ENCODE assay signal across 8 cellular contexts in the genomic region with DNA sequence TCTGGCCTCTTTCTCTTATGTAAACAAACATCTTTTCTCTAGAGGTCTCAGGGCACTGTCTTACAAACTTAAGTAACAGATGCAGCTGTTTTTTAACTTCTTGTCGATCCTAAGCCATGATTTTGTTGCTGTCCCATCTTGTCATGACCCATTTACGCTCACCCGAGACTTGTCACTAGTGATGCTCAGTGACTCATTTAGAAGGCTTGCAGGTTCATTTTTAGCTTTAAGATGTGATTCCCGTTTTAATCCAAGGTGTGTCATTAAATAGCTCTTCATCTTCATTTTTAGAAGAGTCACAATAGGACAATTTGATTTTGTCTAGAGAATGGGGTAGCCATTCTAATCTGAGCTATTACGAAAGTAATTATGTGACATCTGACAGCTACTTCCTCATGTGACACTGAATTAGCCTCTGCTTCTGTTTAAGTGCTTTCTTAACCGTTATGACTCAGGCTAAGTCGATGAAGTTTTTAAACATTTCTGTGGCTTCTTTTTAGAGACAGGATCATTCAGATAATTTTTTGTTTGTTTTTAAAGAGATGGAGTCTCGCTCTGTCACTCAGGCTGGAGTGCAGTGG. TPM values are rescaled to one million over a fixed set of nuclear protein-coding genes. Genes with fewer than 3 reads are reported as not detected.
A peak's percentile ranks its signal among the peaks of the same experiment; 100 is the strongest.
DNase-seq lines count a peak whose midpoint lies in the region; TF ChIP-seq lines count a peak whose summit lies in the region.

No MANE protein-coding gene starts in this region.

- H3K4me3 ChIP-seq in GM12864 (ENCODE audit: low read depth, low read length) (no peak overlapping the region), mesenchymal stem cell (ENCODE audit: insufficient read depth in 1 of 2, low read depth in 1 of 2, low read length in 2 of 2) (no peak overlapping the region), A673 (ENCODE audit: low read depth, low read length, poor library complexity, severe bottlenecking) (no peak overlapping the region)

- H3K36me3 ChIP-seq in mesenchymal stem cell (ENCODE audit: control insufficient read depth in 1 of 2, insufficient read depth in 2 of 2, low read depth in 1 of 2, low read length in 2 of 2) (peaks cover 19 to 33% of the 10 kb centered on the region in 2 experiments), A673 (ENCODE audit: insufficient read depth, low read length, poor library complexity, severe bottlenecking) (no peaks in the 10 kb centered on the region)

- no peaks in the 10 kb centered on the region for H3K9me3 ChIP-seq in mesenchymal stem cell (ENCODE audit: control insufficient read depth, low read length)
- H3K9me3 ChIP-seq in A673 (ENCODE audit: low read depth, low read length, poor library complexity, severe bottlenecking): no peaks in the 10 kb centered on the region

- H2BK120ac ChIP-seq in mesenchymal stem cell (ENCODE audit: low read depth, low read length): no peak overlapping the region

- CTCF ChIA-PET in HEK293T (lab: Yijun Ruan, JAX) (no interaction called here), A673 (lab: Charles Lee) (no interaction called here)

- no peak overlapping the region for H3K14ac ChIP-seq in mesenchymal stem cell (ENCODE audit: low read length in 2 of 2)

- WGBS in mesenchymal stem cell: 0% methylated on average over 8 of the region's 8 CpGs

- H4K91ac ChIP-seq in mesenchymal stem cell (ENCODE audit: low read length): no peak overlapping the region

- H3K18ac ChIP-seq in mesenchymal stem cell (ENCODE audit: low read depth in 1 of 2, low read length in 2 of 2): no peak overlapping the region

- H2AFZ ChIP-seq in mesenchymal stem cell (ENCODE audit: low read depth, low read length): no peak overlapping the region

- no peak overlapping the region for H3K9ac ChIP-seq in mesenchymal stem cell (ENCODE audit: low read length)

- H3K4me2 ChIP-seq in mesenchymal stem cell (ENCODE audit: low read length, poor library complexity, severe bottlenecking): no peak overlapping the region

- no peak overlapping the region for H2AK5ac ChIP-seq in mesenchymal stem cell (ENCODE audit: low read length, severe bottlenecking)

- no peak overlapping the region for H2BK5ac ChIP-seq in mesenchymal stem cell (ENCODE audit: low read depth, low read length, poor library complexity, severe bottlenecking)

- DNase-seq in GM12864 (ENCODE audit: low read depth) (peak; percentile 43), HEK293T (ENCODE audit: extremely low spot score) (no peak), SIG-M5 (lab: John Stamatoyannopoulos, UW) (peak; percentile 65), mesenchymal stem cell (peak; percentile 89), NCI-H748 (lab: John Stamatoyannopoulos, UW; ENCODE audit: unreplicated experiment) (no peak), A673 (ENCODE audit: low spot score) (no peak), HUDEP-2 (lab: John Stamatoyannopoulos, UW; ENCODE audit: unreplicated experiment in 76 of 76) (no peak), NCI-H187 treated with DMSO at 0.1 percent for 48 hours (lab: John Stamatoyannopoulos, UW) (no peak)

- no peak for TF ChIP-seq CTCF in GM12864 (IDR thresholded peaks at IDR 0.05; ENCODE audit: low read depth, low read length, missing control alignments)
- no peak for TF ChIP-seq CTCF in A673 (conservative IDR thresholded peaks at IDR 0.05; ENCODE audit: low read depth, low read length)

- no peak overlapping the region for H4K8ac ChIP-seq in mesenchymal stem cell (ENCODE audit: low read length)

- intact Hi-C loops in A673 (cut with micrococcal nuclease; ENCODE audit: unreplicated experiment): no loop called here

- peak overlapping the region; percentile 37 for H3K27ac ChIP-seq in mesenchymal stem cell (ENCODE audit: low read length, poor library complexity, severe bottlenecking)
- H3K27ac ChIP-seq in A673 (ENCODE audit: low read depth, low read length, poor library complexity, severe bottlenecking): no peak overlapping the region

- POLR2A ChIA-PET in HEK293T (lab: Yijun Ruan, JAX) (no interaction called here), A673 (lab: Charles Lee; ENCODE audit: low non-redundant PET) (no interaction called here)

- no peak overlapping the region for H2BK12ac ChIP-seq in mesenchymal stem cell (ENCODE audit: low read length in 2 of 2)

- H3K4ac ChIP-seq in mesenchymal stem cell (ENCODE audit: low read depth in 1 of 2, low read length in 2 of 2): no peak overlapping the region

- H3K4me1 ChIP-seq in mesenchymal stem cell (ENCODE audit: control insufficient read depth, insufficient read depth, low read depth, low read length) (peaks cover 10% of the 10 kb centered on the region), A673 (ENCODE audit: insufficient read depth, low read length, poor library complexity, severe bottlenecking) (no peaks in the 10 kb centered on the region)

- no peak overlapping the region for H2BK15ac ChIP-seq in mesenchymal stem cell (ENCODE audit: low read depth, poor library complexity, severe bottlenecking)

- no peak overlapping the region for H3K23ac ChIP-seq in mesenchymal stem cell (ENCODE audit: low read length in 2 of 2)

- H3K79me1 ChIP-seq in mesenchymal stem cell (replicated peaks; ENCODE audit: low read length, poor library complexity, severe bottlenecking): no peaks in the 10 kb centered on the region

- BruUV-seq in A673 (replicated peaks; lab: Mats Ljungman, UMichigan): no TSS peak

- no peaks in the 10 kb centered on the region for H3K27me3 ChIP-seq in mesenchymal stem cell (ENCODE audit: control insufficient read depth in 1 of 2, insufficient read depth in 1 of 2, low read length in 2 of 2)
- no peaks in the 10 kb centered on the region for H3K27me3 ChIP-seq in A673 (replicated peaks; ENCODE audit: insufficient read depth, low read depth, low read length, poor library complexity)

TF ChIP-seq in HEK293T, 16 proteins besides CTCF, POLR2A, EP300 and RAD21:
- TF ChIP-seq, protein P1, sequence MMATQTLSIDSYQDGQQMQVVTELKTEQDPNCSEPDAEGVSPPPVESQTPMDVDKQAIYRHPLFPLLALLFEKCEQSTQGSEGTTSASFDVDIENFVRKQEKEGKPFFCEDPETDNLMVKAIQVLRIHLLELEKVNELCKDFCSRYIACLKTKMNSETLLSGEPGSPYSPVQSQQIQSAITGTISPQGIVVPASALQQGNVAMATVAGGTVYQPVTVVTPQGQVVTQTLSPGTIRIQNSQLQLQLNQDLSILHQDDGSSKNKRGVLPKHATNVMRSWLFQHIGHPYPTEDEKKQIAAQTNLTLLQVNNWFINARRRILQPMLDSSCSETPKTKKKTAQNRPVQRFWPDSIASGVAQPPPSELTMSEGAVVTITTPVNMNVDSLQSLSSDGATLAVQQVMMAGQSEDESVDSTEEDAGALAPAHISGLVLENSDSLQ (IDR thresholded peaks at IDR 0.05): 0 out of 2 replicates have a peak, but pooled peaks have one; percentile 21
- no peak for TF ChIP-seq SUZ12 (IDR thresholded peaks at IDR 0.05)
- TF ChIP-seq SP1 (IDR thresholded peaks at IDR 0.05): no peak

RNA-seq across cellular contexts. Expression of a gene that starts 42.7 kb away (rescaled TPM):
- polyA plus RNA-seq in mesenchymal stem cell (2013, experiment 1 of 2): not detected
- not detected for polyA plus RNA-seq in mesenchymal stem cell (2013, experiment 2 of 2)
- not detected in 2 replicates for total RNA-seq in A673 (2021)

RNA-seq across cellular contexts. Expression of a gene that starts 48.7 kb away (rescaled TPM):
- polyA plus RNA-seq in mesenchymal stem cell (2013, experiment 1 of 2): 36.6 TPM
- polyA plus RNA-seq in mesenchymal stem cell (2013, experiment 2 of 2): 34.7 TPM
- 58.6 and 62.1 TPM in 2 replicates for total RNA-seq in A673 (2021)

Comparison
In these comparisons a context has a peak if more than half of its experiments do, and no peak if none do; other contexts are left out.
1. DNase-seq: peak in GM12864 (single experiment), SIG-M5 (single experiment) and mesenchymal stem cell (single experiment); none in HEK293T (single experiment), NCI-H748 (single experiment), A673 (single experiment), HUDEP-2 (0 of 76) and NCI-H187 treated with DMSO at 0.1 percent for 48 hours (single experiment).